1 cellular context compared by ENCODE assay signal in the genomic region with DNA sequence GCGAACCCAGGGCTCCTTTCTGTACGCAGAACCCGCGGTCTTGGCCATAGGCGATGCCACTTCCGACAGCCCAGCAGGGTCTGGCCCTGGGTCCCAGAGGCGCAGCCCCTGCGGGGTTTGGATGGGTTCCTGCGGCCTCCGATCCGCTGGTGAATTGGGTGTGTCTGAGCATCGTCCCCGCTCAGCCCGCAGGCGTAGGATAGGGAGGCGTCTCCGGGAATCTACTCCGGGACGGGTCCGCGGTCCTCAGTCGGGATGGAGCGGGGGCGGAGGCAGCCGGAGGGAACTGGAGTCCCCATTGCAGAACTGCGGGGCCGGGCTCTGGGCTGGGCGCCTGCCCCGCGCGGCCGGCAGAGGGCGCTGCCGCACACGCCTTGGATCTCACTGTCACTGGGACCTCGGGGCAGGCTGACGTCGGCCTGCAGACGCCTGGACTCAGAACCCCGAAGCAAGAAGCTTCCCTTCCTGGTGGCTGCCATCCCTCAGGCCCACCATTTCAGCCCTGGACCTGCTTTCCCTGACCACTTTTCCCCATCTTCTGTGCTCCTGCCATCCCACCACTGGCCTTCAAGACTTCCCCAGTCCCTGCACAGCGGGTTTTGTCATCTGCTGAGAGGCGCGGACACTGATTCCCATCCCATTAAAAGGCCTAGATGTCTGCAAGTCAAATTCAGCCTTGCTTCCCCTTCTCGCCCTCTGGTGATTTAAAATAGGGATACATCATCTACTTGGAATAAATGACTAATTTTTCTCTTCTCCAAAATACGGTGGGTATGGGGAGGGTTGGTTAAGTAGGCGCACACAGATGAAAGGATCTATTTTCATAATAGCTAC.
TF ChIP-seq lines count a peak whose summit lies in the region.

No MANE protein-coding gene starts in this region.

TF ChIP-seq in HepG2, 621 proteins besides CTCF, POLR2A, EP300 and RAD21 (continues in another document):
- TF ChIP-seq, protein P1, sequence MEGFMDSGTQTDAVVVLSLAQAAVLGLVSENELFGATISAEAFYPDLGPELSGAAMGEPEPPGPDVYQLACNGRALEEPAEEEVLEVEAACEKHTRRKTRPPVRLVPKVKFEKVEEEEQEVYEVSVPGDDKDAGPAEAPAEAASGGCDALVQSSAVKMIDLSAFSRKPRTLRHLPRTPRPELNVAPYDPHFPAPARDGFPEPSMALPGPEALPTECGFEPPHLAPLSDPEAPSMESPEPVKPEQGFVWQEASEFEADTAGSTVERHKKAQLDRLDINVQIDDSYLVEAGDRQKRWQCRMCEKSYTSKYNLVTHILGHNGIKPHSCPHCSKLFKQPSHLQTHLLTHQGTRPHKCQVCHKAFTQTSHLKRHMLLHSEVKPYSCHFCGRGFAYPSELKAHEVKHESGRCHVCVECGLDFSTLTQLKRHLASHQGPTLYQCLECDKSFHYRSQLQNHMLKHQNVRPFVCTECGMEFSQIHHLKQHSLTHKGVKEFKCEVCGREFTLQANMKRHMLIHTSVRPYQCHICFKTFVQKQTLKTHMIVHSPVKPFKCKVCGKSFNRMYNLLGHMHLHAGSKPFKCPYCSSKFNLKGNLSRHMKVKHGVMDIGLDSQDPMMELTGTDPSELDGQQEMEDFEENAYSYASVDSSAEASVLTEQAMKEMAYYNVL (CRISPR knock-in tag; IDR thresholded peaks at IDR 0.05; ENCODE audit: borderline replicate concordance), result no peak
- TF ChIP-seq ZNF430 (CRISPR knock-in tag; IDR thresholded peaks at IDR 0.05) (no peak; the same call in 1 of the 2 replicates), ZNF333 (CRISPR knock-in tag; IDR thresholded peaks at IDR 0.05; ENCODE audit: borderline replicate concordance) (no peak), ZMYM4 (CRISPR knock-in tag; IDR thresholded peaks at IDR 0.05) (no peak), ZSCAN25 (CRISPR knock-in tag; IDR thresholded peaks at IDR 0.05) (no peak), SIX1 (CRISPR knock-in tag; IDR thresholded peaks at IDR 0.05; ENCODE audit: borderline replicate concordance) (no peak), HOXA3 (CRISPR knock-in tag; IDR thresholded peaks at IDR 0.05) (peak; percentile 58; the same call in 1 of the 2 replicates), NFE2L1 (CRISPR knock-in tag; IDR thresholded peaks at IDR 0.05; ENCODE audit: borderline replicate concordance) (no peak), SMARCE1 (IDR thresholded peaks at IDR 0.05; ENCODE audit: borderline replicate concordance) (no peak), CENPT (CRISPR knock-in tag; IDR thresholded peaks at IDR 0.05; ENCODE audit: low read depth) (no peak), PAX8 (CRISPR knock-in tag; IDR thresholded peaks at IDR 0.05; ENCODE audit: borderline replicate concordance) (no peak), IRF2 (CRISPR knock-in tag; IDR thresholded peaks at IDR 0.05) (no peak), RFX3 (CRISPR knock-in tag; IDR thresholded peaks at IDR 0.05) (no peak), GATA4 (IDR thresholded peaks at IDR 0.05; ENCODE audit: borderline replicate concordance, low read depth) (no peak), SRSF1 (optimal IDR thresholded peaks at IDR 0.05; ENCODE audit: low read depth, low read length) (no peak), TCF12 (IDR thresholded peaks at IDR 0.05) (no peak), TCF12 (CRISPR knock-in tag; IDR thresholded peaks at IDR 0.05) (no peak), MEIS1 (CRISPR knock-in tag; IDR thresholded peaks at IDR 0.05; ENCODE audit: borderline replicate concordance) (0 out of 2 replicates have a peak, but pooled peaks have one; percentile 53)
- TF ChIP-seq, protein P2, sequence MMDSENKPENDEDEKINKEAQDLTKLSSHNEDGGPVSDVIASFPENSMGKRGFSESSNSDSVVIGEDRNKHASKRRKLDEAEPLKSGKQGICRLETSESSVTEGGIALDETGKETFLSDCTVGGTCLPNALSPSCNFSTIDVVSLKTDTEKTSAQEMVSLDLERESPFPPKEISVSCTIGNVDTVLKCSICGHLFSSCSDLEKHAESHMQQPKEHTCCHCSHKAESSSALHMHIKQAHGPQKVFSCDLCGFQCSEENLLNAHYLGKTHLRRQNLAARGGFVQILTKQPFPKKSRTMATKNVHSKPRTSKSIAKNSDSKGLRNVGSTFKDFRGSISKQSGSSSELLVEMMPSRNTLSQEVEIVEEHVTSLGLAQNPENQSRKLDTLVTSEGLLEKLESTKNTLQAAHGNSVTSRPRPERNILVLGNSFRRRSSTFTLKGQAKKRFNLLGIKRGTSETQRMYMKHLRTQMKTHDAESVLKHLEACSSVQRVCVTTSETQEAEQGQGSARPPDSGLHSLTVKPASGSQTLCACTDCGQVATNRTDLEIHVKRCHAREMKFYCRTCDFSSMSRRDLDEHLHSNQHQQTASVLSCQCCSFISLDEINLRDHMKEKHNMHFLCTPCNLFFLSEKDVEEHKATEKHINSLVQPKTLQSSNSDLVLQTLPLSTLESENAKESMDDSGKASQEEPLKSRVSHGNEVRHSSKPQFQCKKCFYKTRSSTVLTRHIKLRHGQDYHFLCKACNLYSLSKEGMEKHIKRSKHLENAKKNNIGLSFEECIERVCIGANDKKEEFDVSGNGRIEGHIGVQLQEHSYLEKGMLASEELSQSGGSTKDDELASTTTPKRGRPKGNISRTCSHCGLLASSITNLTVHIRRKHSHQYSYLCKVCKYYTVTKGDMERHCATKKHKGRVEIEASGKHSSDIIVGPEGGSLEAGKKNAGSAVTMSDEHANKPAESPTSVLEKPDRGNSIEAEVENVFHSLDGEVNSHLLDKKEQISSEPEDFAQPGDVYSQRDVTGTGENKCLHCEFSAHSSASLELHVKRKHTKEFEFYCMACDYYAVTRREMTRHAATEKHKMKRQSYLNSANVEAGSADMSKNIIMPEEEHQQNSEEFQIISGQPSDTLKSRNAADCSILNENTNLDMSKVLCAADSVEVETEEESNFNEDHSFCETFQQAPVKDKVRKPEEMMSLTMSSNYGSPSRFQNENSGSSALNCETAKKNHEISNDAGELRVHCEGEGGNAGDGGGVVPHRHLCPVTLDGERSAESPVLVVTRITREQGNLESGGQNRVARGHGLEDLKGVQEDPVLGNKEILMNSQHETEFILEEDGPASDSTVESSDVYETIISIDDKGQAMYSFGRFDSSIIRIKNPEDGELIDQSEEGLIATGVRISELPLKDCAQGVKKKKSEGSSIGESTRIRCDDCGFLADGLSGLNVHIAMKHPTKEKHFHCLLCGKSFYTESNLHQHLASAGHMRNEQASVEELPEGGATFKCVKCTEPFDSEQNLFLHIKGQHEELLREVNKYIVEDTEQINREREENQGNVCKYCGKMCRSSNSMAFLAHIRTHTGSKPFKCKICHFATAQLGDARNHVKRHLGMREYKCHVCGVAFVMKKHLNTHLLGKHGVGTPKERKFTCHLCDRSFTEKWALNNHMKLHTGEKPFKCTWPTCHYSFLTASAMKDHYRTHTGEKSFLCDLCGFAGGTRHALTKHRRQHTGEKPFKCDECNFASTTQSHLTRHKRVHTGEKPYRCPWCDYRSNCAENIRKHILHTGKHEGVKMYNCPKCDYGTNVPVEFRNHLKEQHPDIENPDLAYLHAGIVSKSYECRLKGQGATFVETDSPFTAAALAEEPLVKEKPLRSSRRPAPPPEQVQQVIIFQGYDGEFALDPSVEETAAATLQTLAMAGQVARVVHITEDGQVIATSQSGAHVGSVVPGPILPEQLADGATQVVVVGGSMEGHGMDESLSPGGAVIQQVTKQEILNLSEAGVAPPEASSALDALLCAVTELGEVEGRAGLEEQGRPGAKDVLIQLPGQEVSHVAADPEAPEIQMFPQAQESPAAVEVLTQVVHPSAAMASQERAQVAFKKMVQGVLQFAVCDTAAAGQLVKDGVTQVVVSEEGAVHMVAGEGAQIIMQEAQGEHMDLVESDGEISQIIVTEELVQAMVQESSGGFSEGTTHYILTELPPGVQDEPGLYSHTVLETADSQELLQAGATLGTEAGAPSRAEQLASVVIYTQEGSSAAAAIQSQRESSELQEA (CRISPR knock-in tag; IDR thresholded peaks at IDR 0.05; ENCODE audit: not compliant biosample characterization), result no peak
- TF ChIP-seq, protein P3, sequence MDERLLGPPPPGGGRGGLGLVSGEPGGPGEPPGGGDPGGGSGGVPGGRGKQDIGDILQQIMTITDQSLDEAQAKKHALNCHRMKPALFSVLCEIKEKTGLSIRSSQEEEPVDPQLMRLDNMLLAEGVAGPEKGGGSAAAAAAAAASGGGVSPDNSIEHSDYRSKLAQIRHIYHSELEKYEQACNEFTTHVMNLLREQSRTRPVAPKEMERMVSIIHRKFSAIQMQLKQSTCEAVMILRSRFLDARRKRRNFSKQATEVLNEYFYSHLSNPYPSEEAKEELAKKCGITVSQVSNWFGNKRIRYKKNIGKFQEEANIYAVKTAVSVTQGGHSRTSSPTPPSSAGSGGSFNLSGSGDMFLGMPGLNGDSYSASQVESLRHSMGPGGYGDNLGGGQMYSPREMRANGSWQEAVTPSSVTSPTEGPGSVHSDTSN (CRISPR knock-in tag; IDR thresholded peaks at IDR 0.05), result no peak
- TF ChIP-seq, protein P4, sequence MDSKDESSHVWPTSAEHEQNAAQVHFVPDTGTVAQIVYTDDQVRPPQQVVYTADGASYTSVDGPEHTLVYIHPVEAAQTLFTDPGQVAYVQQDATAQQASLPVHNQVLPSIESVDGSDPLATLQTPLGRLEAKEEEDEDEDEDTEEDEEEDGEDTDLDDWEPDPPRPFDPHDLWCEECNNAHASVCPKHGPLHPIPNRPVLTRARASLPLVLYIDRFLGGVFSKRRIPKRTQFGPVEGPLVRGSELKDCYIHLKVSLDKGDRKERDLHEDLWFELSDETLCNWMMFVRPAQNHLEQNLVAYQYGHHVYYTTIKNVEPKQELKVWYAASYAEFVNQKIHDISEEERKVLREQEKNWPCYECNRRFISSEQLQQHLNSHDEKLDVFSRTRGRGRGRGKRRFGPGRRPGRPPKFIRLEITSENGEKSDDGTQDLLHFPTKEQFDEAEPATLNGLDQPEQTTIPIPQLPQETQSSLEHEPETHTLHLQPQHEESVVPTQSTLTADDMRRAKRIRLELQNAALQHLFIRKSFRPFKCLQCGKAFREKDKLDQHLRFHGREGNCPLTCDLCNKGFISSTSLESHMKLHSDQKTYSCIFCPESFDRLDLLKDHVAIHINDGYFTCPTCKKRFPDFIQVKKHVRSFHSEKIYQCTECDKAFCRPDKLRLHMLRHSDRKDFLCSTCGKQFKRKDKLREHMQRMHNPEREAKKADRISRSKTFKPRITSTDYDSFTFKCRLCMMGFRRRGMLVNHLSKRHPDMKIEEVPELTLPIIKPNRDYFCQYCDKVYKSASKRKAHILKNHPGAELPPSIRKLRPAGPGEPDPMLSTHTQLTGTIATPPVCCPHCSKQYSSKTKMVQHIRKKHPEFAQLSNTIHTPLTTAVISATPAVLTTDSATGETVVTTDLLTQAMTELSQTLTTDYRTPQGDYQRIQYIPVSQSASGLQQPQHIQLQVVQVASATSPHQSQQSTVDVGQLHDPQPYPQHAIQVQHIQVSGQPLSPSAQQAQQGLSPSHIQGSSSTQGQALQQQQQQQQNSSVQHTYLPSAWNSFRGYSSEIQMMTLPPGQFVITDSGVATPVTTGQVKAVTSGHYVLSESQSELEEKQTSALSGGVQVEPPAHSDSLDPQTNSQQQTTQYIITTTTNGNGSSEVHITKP (CRISPR knock-in tag; IDR thresholded peaks at IDR 0.05; ENCODE audit: low read depth), result no peak
- TF ChIP-seq, protein P5, sequence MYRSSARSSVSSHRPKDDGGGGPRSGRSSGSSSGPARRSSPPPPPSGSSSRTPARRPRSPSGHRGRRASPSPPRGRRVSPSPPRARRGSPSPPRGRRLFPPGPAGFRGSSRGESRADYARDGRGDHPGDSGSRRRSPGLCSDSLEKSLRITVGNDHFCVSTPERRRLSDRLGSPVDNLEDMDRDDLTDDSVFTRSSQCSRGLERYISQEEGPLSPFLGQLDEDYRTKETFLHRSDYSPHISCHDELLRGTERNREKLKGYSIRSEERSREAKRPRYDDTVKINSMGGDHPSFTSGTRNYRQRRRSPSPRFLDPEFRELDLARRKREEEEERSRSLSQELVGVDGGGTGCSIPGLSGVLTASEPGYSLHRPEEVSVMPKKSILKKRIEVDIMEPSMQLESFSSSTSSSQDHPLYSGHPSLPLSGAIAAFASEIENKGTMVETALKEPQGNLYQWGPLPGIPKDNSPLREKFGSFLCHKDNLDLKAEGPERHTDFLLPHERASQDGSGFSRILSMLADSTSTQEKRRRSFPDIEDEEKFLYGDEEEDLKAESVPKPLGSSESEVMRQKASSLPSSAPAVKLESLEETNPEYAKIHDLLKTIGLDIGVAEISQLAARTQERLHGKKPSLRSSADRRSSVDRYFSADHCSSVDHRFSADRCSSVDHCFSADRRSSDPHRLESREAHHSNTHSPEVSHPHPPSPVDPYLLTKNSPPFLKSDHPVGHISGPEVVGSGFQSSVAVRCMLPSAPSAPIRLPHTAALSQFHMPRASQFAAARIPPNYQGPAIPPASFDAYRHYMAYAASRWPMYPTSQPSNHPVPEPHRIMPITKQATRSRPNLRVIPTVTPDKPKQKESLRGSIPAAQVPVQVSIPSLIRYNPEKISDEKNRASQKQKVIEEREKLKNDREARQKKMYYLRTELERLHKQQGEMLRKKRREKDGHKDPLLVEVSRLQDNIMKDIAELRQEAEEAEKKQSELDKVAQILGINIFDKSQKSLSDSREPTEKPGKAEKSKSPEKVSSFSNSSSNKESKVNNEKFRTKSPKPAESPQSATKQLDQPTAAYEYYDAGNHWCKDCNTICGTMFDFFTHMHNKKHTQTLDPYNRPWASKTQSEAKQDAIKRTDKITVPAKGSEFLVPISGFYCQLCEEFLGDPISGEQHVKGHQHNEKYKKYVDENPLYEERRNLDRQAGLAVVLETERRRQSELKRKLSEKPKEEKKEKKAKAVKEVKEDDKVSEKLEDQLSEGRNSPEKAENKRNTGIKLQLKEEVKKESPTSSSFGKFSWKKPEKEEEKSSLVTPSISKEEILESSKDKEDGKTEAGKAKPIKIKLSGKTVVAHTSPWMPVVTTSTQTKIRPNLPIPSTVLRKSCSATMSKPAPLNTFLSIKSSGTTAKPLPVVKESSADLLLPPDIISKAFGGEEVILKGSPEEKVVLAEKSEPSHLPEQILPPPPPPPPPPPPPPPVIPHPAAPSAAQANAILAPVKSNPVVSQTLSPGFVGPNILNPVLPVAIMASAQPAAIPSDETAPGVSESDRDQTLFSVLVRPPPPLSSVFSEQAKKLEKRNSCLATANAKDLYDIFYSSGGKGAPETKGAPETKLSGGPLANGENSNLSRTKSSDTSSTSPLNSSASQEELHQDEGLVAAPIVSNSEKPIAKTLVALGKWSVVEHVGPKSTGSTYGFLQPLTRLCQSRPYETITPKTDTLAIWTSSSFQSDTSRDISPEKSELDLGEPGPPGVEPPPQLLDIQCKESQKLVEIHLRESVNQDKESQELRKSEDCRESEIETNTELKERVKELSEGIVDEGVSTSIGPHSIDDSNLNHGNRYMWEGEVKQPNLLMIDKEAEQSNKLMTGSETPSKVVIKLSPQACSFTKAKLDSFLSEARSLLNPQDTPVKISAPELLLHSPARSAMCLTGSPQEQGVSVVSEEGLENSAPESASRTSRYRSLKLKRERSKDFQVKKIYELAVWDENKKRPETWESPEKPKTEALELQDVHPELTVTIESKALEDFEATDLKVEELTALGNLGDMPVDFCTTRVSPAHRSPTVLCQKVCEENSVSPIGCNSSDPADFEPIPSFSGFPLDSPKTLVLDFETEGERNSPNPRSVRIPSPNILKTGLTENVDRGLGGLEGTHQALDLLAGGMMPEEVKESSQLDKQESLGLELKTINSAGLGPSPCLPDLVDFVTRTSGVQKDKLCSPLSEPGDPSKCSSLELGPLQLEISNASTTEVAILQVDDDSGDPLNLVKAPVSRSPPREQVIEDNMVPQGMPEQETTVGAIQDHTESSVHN (CRISPR knock-in tag; IDR thresholded peaks at IDR 0.05), result no peak
